ENCODE assay signal across 27 cellular contexts in genomic region chr10:127739908-127740307, GRCh38. TPM values are rescaled to one million over a fixed set of nuclear protein-coding genes. Genes with fewer than 3 reads are reported as not detected.
"Had no signal": no experiment of that assay in that cellular context is flagged by ENCODE, and none has a peak within 500 bp of the region (broad histone marks: within the 10 kb centered on the region; RNA-seq: fewer than 3 reads in every experiment).

No MANE protein-coding gene starts in this region.

- H2AFZ ChIP-seq: PC-9 had no signal

- H3K4me3 ChIP-seq: ascending aorta, body of pancreas, PC-9 had no signal

- H3K27me3 ChIP-seq: ascending aorta had no signal

- H3K36me3 Mint-ChIP-seq: activated CD4-positive, alpha-beta memory T cell treated with anti-CD3 and anti-CD28 coated beads for 36 hours; activated naive CD4-positive, alpha-beta T cell treated with anti-CD3 and anti-CD28 coated beads, Interleukin-2, amount 50 U/mL, for 72 hours; WTC11 had no signal

- H3K4me2 ChIP-seq: PC-9 had no signal

- H3K9me3 Mint-ChIP-seq: activated CD4-positive, alpha-beta memory T cell treated with anti-CD3 and anti-CD28 coated beads for 36 hours; activated CD4-positive, alpha-beta T cell treated with anti-CD3 and anti-CD28 coated beads, Interleukin-2, amount 10 ng/mL, durations not matched to agents 7 days and 5 days; activated naive CD4-positive, alpha-beta T cell treated with anti-CD3 and anti-CD28 coated beads, Interleukin-2, amount 50 U/mL, for 72 hours; activated naive CD8-positive, alpha-beta T cell treated with anti-CD3 and anti-CD28 coated beads, Interleukin-2, amount 50 U/mL, for 24 hours; WTC11 had no signal

- H3K9me3 ChIP-seq: ascending aorta, body of pancreas had no signal

- H3K4me3 Mint-ChIP-seq: activated CD4-positive, alpha-beta memory T cell treated with anti-CD3 and anti-CD28 coated beads for 36 hours; activated CD4-positive, alpha-beta T cell treated with anti-CD3 and anti-CD28 coated beads, Interleukin-2, amount 10 ng/mL, durations not matched to agents 7 days and 5 days; activated naive CD8-positive, alpha-beta T cell treated with anti-CD3 and anti-CD28 coated beads, Interleukin-2, amount 50 U/mL, for 24 hours; T-helper 17 cell; WTC11 had no signal

- DNase-seq: activated CD4-positive, alpha-beta memory T cell treated with anti-CD3 and anti-CD28 coated beads for 36 hours; activated CD4-positive, alpha-beta T cell treated with anti-CD3 and anti-CD28 coated beads, Interleukin-2, amount 10 ng/mL, durations not matched to agents 7 days and 5 days; activated CD4-positive, CD25-positive, alpha-beta regulatory T cell treated with anti-CD3 and anti-CD28 coated beads, Interleukin-2, amount 50 U/mL, for 72 hours; activated CD8-positive, alpha-beta memory T cell treated with anti-CD3 and anti-CD28 coated beads for 24 hours; activated effector memory CD4-positive, alpha-beta T cell treated with anti-CD3 and anti-CD28 coated beads, Interleukin-2, amount 50 U/mL, for 16 hours; activated naive CD4-positive, alpha-beta T cell treated with Interleukin-2 at 50 U/mL for 16 hours; activated naive CD8-positive, alpha-beta T cell treated with anti-CD3 and anti-CD28 coated beads, Interleukin-2, amount 50 U/mL, for 24 hours; activated T-cell treated with anti-CD3 and anti-CD28 coated beads, Interleukin-2, amount 50 U/mL, for 48 hours; amniotic stem cell; body of pancreas; central memory CD4-positive, alpha-beta T cell; Karpas-422; NCI-H1105 treated with DMSO at 0.1 percent for 48 hours; NCI-H1436 treated with DMSO at 0.1 percent for 48 hours; NCI-H187 treated with DMSO at 0.1 percent for 48 hours; NCI-H2081 treated with DMSO at 0.1 percent for 48 hours; NCI-H446; PC-9; SIG-M5; T-helper 17 cell; T-helper 9 cell had no signal

- H3K27ac ChIP-seq: ascending aorta, body of pancreas, PC-9 had no signal

- ATAC-seq: activated naive CD4-positive, alpha-beta T cell treated with anti-CD3 and anti-CD28 coated beads, Interleukin-2, amount 50 U/mL, for 72 hours; activated naive CD8-positive, alpha-beta T cell treated with anti-CD3 and anti-CD28 coated beads, Interleukin-2, amount 50 U/mL, for 24 hours; body of pancreas; T-helper 17 cell; WTC11 had no signal

- H3K36me3 ChIP-seq: ascending aorta had no signal

- H3K27ac Mint-ChIP-seq: activated CD4-positive, alpha-beta memory T cell treated with anti-CD3 and anti-CD28 coated beads for 36 hours; activated CD4-positive, alpha-beta T cell treated with anti-CD3 and anti-CD28 coated beads, Interleukin-2, amount 10 ng/mL, durations not matched to agents 7 days and 5 days; activated naive CD4-positive, alpha-beta T cell treated with anti-CD3 and anti-CD28 coated beads, Interleukin-2, amount 50 U/mL, for 72 hours; activated naive CD8-positive, alpha-beta T cell treated with anti-CD3 and anti-CD28 coated beads, Interleukin-2, amount 50 U/mL, for 24 hours; T-helper 17 cell; WTC11 had no signal

- H3K4me1 ChIP-seq: ascending aorta had no signal

- H3K4me1 Mint-ChIP-seq: activated CD4-positive, alpha-beta T cell treated with anti-CD3 and anti-CD28 coated beads, Interleukin-2, amount 10 ng/mL, durations not matched to agents 7 days and 5 days; activated naive CD8-positive, alpha-beta T cell treated with anti-CD3 and anti-CD28 coated beads, Interleukin-2, amount 50 U/mL, for 24 hours; T-helper 17 cell had no signal

RNA-seq across cellular contexts. Expression of gene FOXI2, which starts 2.9 kb away (rescaled TPM):
- total RNA-seq: activated CD4-positive, alpha-beta memory T cell treated with anti-CD3 and anti-CD28 coated beads for 36 hours; activated CD4-positive, alpha-beta T cell treated with anti-CD3 and anti-CD28 coated beads, Interleukin-2, amount 10 ng/mL, durations not matched to agents 7 days and 5 days; activated naive CD4-positive, alpha-beta T cell treated with anti-CD3 and anti-CD28 coated beads, Interleukin-2, amount 50 U/mL, for 72 hours; ascending aorta; body of pancreas; bronchial epithelial cell; chondrocyte; PC-9; RPMI7951; T-helper 17 cell had no signal
